ENCODE assay signal across 8 cellular contexts in genomic region chr5:103258368-103258956, GRCh38. TPM values are rescaled to one million over a fixed set of nuclear protein-coding genes. Genes with fewer than 3 reads are reported as not detected.
DNase-seq lines count a peak whose midpoint lies in the region; FAIRE-seq and TF ChIP-seq lines count a peak whose summit lies in the region.

TSS of gene MACIR (plus strand) at chr5:103258763. CDS start at chr5:103275920, 17,157 bp downstream.

- H3K4me2 ChIP-seq in neuronal stem cell (ENCODE audit: insufficient read depth, low read length, poor library complexity, severe bottlenecking): peak within 1 kb of the TSS; percentile 83

- no CpG with 5 or more reads among the region's 45 CpGs for WGBS in neuronal stem cell (ENCODE audit: extremely low coverage in 2 of 2, insufficient read length in 2 of 2, insufficient replicate concordance in 1 of 2), 2 donors

- no peaks in the 10 kb centered on the region for H3K27me3 Mint-ChIP-seq in HFFc6 (ENCODE audit: insufficient read depth)

- no peak within 1 kb of the TSS for H3K4ac ChIP-seq in neuronal stem cell (ENCODE audit: low read length)

- H2AFZ ChIP-seq in neuronal stem cell (ENCODE audit: low read length): peak within 1 kb of the TSS; percentile 95

- no peaks in the 10 kb centered on the region for H3K9me3 Mint-ChIP-seq in HFFc6

- H3K9me3 ChIP-seq in neuronal stem cell (replicated peaks in 1 of 2; ENCODE audit: control insufficient read depth in 2 of 2, insufficient read depth in 1 of 2, low read depth in 1 of 2, low read length in 2 of 2) (no peaks in the 10 kb centered on the region), subcutaneous abdominal adipose tissue (ENCODE audit: control insufficient read depth in 5 of 5, low read length in 5 of 5) (no peaks in the 10 kb centered on the region)

- H2BK12ac ChIP-seq in neuronal stem cell (ENCODE audit: low read length): peak within 1 kb of the TSS; percentile 94

- TF ChIP-seq CTCF in HFFc6 (IDR thresholded peaks at IDR 0.05) (peak; percentile 8; the same call in 1 of the 2 replicates), NB4 (IDR thresholded peaks at IDR 0.05; ENCODE audit: low read depth, low read length) (no peak)

- peak within 1 kb of the TSS; percentile 56 for H2AK5ac ChIP-seq in neuronal stem cell (ENCODE audit: low read depth, low read length)

- H3K4me3 Mint-ChIP-seq in HFFc6: peak within 1 kb of the TSS; percentile 97

- DNase-seq in GM04504 (ENCODE audit: low read depth) (peak; percentile 96), HFFc6 (peak; percentile 97), NB4 (ENCODE audit: low read depth) (peak; percentile 98), SK-N-DZ (ENCODE audit: low spot score) (peak; percentile 97), frontal cortex (ENCODE audit: low spot score in 2 of 2) (peak; percentile 82 to 83), neuronal stem cell (ENCODE audit: low spot score) (peak; percentile 97)
- DNase-seq in activated naive CD4-positive, alpha-beta T cell treated with anti-CD3 and anti-CD28 coated beads, Interleukin-2, amount 50 U/mL, for 16 hours: peak; percentile 88

- H3K27ac ChIP-seq in neuronal stem cell (replicated peaks; ENCODE audit: low read length) (peak within 1 kb of the TSS; percentile 93), subcutaneous abdominal adipose tissue (ENCODE audit: low read depth, low read length) (peak within 1 kb of the TSS; percentile 93)

- H4K91ac ChIP-seq in neuronal stem cell (ENCODE audit: low read depth, low read length, poor library complexity): no peak within 1 kb of the TSS

- H3K4me3 ChIP-seq in NB4 (ENCODE audit: low read depth, low read length) (peak within 1 kb of the TSS; percentile 79), neuronal stem cell (ENCODE audit: low read length in 2 of 2) (peak within 1 kb of the TSS; percentile 84 to 100), subcutaneous abdominal adipose tissue (ENCODE audit: low read depth in 1 of 5, low read length in 5 of 5) (peak within 1 kb of the TSS; percentile 85 to 99 (median 92))

- peak within 1 kb of the TSS; percentile 9 for H2BK15ac ChIP-seq in neuronal stem cell (ENCODE audit: low read length)

- peaks cover 2 to 11% of the 10 kb centered on the region in 2 donors for H3K4me1 ChIP-seq in neuronal stem cell (ENCODE audit: control insufficient read depth in 2 of 2, insufficient read depth in 1 of 2, low read depth in 1 of 2, low read length in 2 of 2)
- H3K4me1 ChIP-seq in subcutaneous abdominal adipose tissue (ENCODE audit: control insufficient read depth in 5 of 5, insufficient read depth in 5 of 5, low read length in 5 of 5): peaks cover 0 to 48% (median 37%) of the 10 kb centered on the region in 5 donors

- TF ChIP-seq POLR2A in NB4 (IDR thresholded peaks at IDR 0.05; ENCODE audit: extremely low read depth, insufficient read length): peak; percentile 81

- FAIRE-seq in frontal cortex (lab: Jason Lieb, UNC): no peak

- H3K4me1 Mint-ChIP-seq in HFFc6 (ENCODE audit: low read depth): peaks cover 64% of the 10 kb centered on the region

- H3K79me1 ChIP-seq in neuronal stem cell (ENCODE audit: low read depth, low read length): peaks cover 6% of the 10 kb centered on the region

- H3K36me3 Mint-ChIP-seq in HFFc6 (ENCODE audit: low read depth): peaks cover 18% of the 10 kb centered on the region

- H3K36me3 ChIP-seq in neuronal stem cell (replicated peaks in 1 of 2; ENCODE audit: control insufficient read depth in 2 of 2, insufficient read depth in 2 of 2, low read length in 2 of 2) (no peaks in the 10 kb centered on the region), subcutaneous abdominal adipose tissue (ENCODE audit: control insufficient read depth in 5 of 5, insufficient read depth in 5 of 5, low read length in 5 of 5) (no peaks in the 10 kb centered on the region)

- H3K23ac ChIP-seq in neuronal stem cell (ENCODE audit: low read depth, low read length, poor library complexity): peak within 1 kb of the TSS; percentile 96

- peak within 1 kb of the TSS; percentile 98 for H3K18ac ChIP-seq in neuronal stem cell (ENCODE audit: low read length)

- no peak within 1 kb of the TSS for H4K8ac ChIP-seq in neuronal stem cell (ENCODE audit: low read depth, low read length)

- H3K27me3 ChIP-seq in neuronal stem cell (ENCODE audit: control insufficient read depth in 3 of 3, insufficient read depth in 3 of 3, low read depth in 1 of 3, low read length in 3 of 3): no peaks in the 10 kb centered on the region
- no peaks in the 10 kb centered on the region for H3K27me3 ChIP-seq in subcutaneous abdominal adipose tissue (ENCODE audit: control insufficient read depth in 5 of 5, insufficient read depth in 4 of 5, low read length in 5 of 5)

- H2BK120ac ChIP-seq in neuronal stem cell (ENCODE audit: low read depth, low read length): peak within 1 kb of the TSS; percentile 93

- H3K9ac ChIP-seq in neuronal stem cell (ENCODE audit: low read depth, low read length, poor library complexity): peak within 1 kb of the TSS; percentile 93
- H3K9ac ChIP-seq in subcutaneous abdominal adipose tissue (ENCODE audit: low read length in 5 of 5): peak within 1 kb of the TSS; percentile 48 to 91 (median 82)

- peak within 1 kb of the TSS; percentile 70 for H2BK5ac ChIP-seq in neuronal stem cell (ENCODE audit: low read length)

- peak within 1 kb of the TSS; percentile 83 for H3K27ac Mint-ChIP-seq in HFFc6

- peak within 1 kb of the TSS; percentile 89 for H3K14ac ChIP-seq in neuronal stem cell (ENCODE audit: low read length)

RNA-seq across cellular contexts. Expression of gene MACIR, which starts in this region (rescaled TPM):
- 100 to 1,000 TPM in 3 of 6 experiments, 10 to 100 TPM in 3; 80.7 to 110 (median 97.9) TPM for total RNA-seq in HFFc6 (2021; fragmentation: NEBNext Ultra II Directional; extraction: Animal tissue kit (Norgen Biotek cat#: 25700))
- polyA plus RNA-seq in SK-N-DZ (2014; cell fraction: cytosol; rRNA removed): 33.2 and 35.7 TPM in 2 replicates
- 21.1 and 33.2 TPM in 2 replicates for polyA plus RNA-seq in SK-N-DZ (2014; cell fraction: nucleus; rRNA removed)
- total RNA-seq in frontal cortex: 58.7 TPM
- polyA plus RNA-seq in neuronal stem cell (2013, experiment 1 of 2): 14.8 TPM
- polyA plus RNA-seq in neuronal stem cell (2013, experiment 2 of 2): 14.6 TPM

Comparison
In these comparisons a context has a peak if more than half of its experiments do, and no peak if none do; other contexts are left out.
1. Peak in every context shown above with its lines: DNase-seq, H3K4me3 ChIP-seq and H3K27ac ChIP-seq.